3 cellular contexts compared by ENCODE assay signal in genomic region chr11:61712301-61712700, GRCh38.
TF ChIP-seq lines count a peak whose summit lies in the region.

No MANE protein-coding gene starts in this region.

TF ChIP-seq in SK-N-SH, 30 proteins besides CTCF, POLR2A, EP300 and RAD21:
- no peak for TF ChIP-seq USF2 (IDR thresholded peaks at IDR 0.05; ENCODE audit: borderline replicate concordance, low read depth, low read length)

TF ChIP-seq in SK-N-SH treated with all-trans-retinoic acid at 6 μM for 48 hours, 23 proteins besides CTCF, POLR2A, EP300 and RAD21:
- TF ChIP-seq CREB5 (CRISPR knock-in tag; IDR thresholded peaks at IDR 0.05; ENCODE audit: low read depth): no peak
- TF ChIP-seq ESRRG (CRISPR knock-in tag; IDR thresholded peaks at IDR 0.05): no peak
- TF ChIP-seq TOX (CRISPR knock-in tag; IDR thresholded peaks at IDR 0.05; ENCODE audit: borderline replicate concordance): no peak
- TF ChIP-seq ZFP3 (CRISPR knock-in tag; IDR thresholded peaks at IDR 0.05): no peak
- no peak for TF ChIP-seq OSR1 (CRISPR knock-in tag; IDR thresholded peaks at IDR 0.05)
- no peak for TF ChIP-seq PATZ1 (CRISPR knock-in tag; IDR thresholded peaks at IDR 0.05; ENCODE audit: borderline replicate concordance)
- no peak for TF ChIP-seq POU6F1 (CRISPR knock-in tag; IDR thresholded peaks at IDR 0.05; ENCODE audit: borderline replicate concordance, low read depth)
- TF ChIP-seq CSDC2 (CRISPR knock-in tag; IDR thresholded peaks at IDR 0.05): no peak
- TF ChIP-seq RARB (CRISPR knock-in tag; IDR thresholded peaks at IDR 0.05): no peak
- TF ChIP-seq BACH2 (CRISPR knock-in tag; IDR thresholded peaks at IDR 0.05; ENCODE audit: borderline replicate concordance): no peak
- TF ChIP-seq SNAI2 (CRISPR knock-in tag; IDR thresholded peaks at IDR 0.05): no peak

TF ChIP-seq in H1, 55 proteins besides CTCF, POLR2A, EP300 and RAD21:
- TF ChIP-seq BACH1 (IDR thresholded peaks at IDR 0.05; ENCODE audit: low read length) (no peak), SP1 (IDR thresholded peaks at IDR 0.05; ENCODE audit: low read depth, low read length) (no peak), RNF2 (IDR thresholded peaks at IDR 0.05; ENCODE audit: borderline replicate concordance, low read depth, low read length, missing control alignments, poor library complexity, severe bottlenecking) (no peak), TAF1 (IDR thresholded peaks at IDR 0.05; ENCODE audit: low read depth, low read length) (no peak), SP4 (IDR thresholded peaks at IDR 0.05; ENCODE audit: low read length) (no peak), ZNF274 (IDR thresholded peaks at IDR 0.05; ENCODE audit: borderline replicate concordance, extremely low read depth, low read length) (no peak), KDM4A (IDR thresholded peaks at IDR 0.05; ENCODE audit: low read depth, low read length, severe bottlenecking) (no peak), ATF2 (IDR thresholded peaks at IDR 0.05; ENCODE audit: low read length) (no peak), ATF3 (IDR thresholded peaks at IDR 0.05; ENCODE audit: insufficient read depth, low read depth, low read length) (no peak), TAF7 (optimal IDR thresholded peaks at IDR 0.05; ENCODE audit: borderline replicate concordance, low read depth, low read length) (no peak), POLR2AphosphoS5 (IDR thresholded peaks at IDR 0.05; ENCODE audit: low read depth, low read length) (no peak), RBBP5 (IDR thresholded peaks at IDR 0.05; ENCODE audit: borderline replicate concordance, low read depth, low read length) (no peak), ASH2L (IDR thresholded peaks at IDR 0.05; ENCODE audit: low read length) (no peak), TEAD4 (IDR thresholded peaks at IDR 0.05; ENCODE audit: low read depth, low read length) (no peak), RXRA (IDR thresholded peaks at IDR 0.05; ENCODE audit: insufficient read depth, low read depth, low read length) (no peak), BRCA1 (IDR thresholded peaks at IDR 0.05; ENCODE audit: low read depth, low read length) (no peak), SAP30 (IDR thresholded peaks at IDR 0.05; ENCODE audit: insufficient read depth, insufficient replicate concordance, low read length) (no peak), SIN3A (conservative IDR thresholded peaks at IDR 0.05 in 1 of 2, IDR thresholded peaks at IDR 0.05 in 1 of 2; ENCODE audit: low read depth in 1 of 2, low read length in 2 of 2) (no peak)
